ENCODE assay signal across 17 cellular contexts in the genomic region with DNA sequence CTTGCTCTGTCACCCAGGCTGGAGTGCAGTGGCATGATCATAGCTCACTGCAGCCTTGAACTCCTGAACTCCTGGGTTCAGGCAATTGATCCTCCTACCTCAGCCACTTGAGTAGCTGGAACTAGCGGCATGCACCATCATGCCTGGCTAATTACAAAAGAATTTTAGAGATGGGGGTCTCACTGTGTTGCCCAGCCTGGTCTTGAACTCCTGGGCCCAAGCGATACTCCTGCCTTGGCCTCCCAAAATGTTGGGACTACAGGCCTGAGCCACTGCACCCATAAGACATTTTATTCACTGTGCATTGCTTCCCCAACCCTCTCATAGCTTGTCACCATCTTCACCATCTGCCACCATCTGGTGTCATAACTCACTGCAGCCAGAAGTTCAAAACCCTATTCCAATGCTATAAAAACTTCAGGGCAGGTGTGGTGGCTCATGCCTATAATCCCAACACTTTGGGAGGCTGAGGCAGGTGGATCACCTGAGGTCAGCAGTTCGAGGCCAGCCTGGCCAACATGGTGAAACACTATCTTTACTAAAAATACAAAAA.
"Had no signal": no experiment of that assay in that cellular context is flagged by ENCODE, and none has a peak within 500 bp of the region (broad histone marks: within the 10 kb centered on the region; RNA-seq: fewer than 3 reads in every experiment).

No MANE protein-coding gene starts in this region.

- DNase-seq: activated CD4-positive, alpha-beta memory T cell treated with anti-CD3 and anti-CD28 coated beads for 36 hours; activated CD4-positive, alpha-beta T cell treated with anti-CD3 and anti-CD28 coated beads for 36 hours; activated CD8-positive, alpha-beta memory T cell treated with anti-CD3 and anti-CD28 coated beads, Interleukin-2, amount 10 ng/mL, durations not matched to agents 7 days and 5 days; activated naive CD4-positive, alpha-beta T cell treated with anti-CD3 and anti-CD28 coated beads, Interleukin-2, amount 10 ng/mL, durations not matched to agents 7 days and 5 days; activated T-cell treated with anti-CD3 and anti-CD28 coated beads, Interleukin-2, amount 50 U/mL, for 1 hour; erythroblast; heart left ventricle; nephron progenitor cell; occipital lobe; stimulated activated CD4-positive, alpha-beta T cell treated with anti-CD3 and anti-CD28 coated beads, Interleukin-15, amount 100 ng/mL, for 24 hours; stimulated activated CD4-positive, alpha-beta T cell treated with anti-CD3 and anti-CD28 coated beads, Interleukin-4, amount 100 ng/mL, for 1 hour; stimulated activated naive CD4-positive, alpha-beta T cell treated with Interleukin-2 at 50 U/mL for 16 hours; substantia nigra; transverse colon; WERI-Rb-1 had no signal

- H3K27me3 ChIP-seq: gastrocnemius medialis, heart left ventricle, transverse colon, vagina had no signal

- ATAC-seq: activated CD4-positive, alpha-beta T cell treated with anti-CD3 and anti-CD28 coated beads for 36 hours; activated CD8-positive, alpha-beta memory T cell treated with anti-CD3 and anti-CD28 coated beads, Interleukin-2, amount 10 ng/mL, durations not matched to agents 7 days and 5 days; heart left ventricle had no signal

- H3K9me3 ChIP-seq: gastrocnemius medialis, vagina had no signal

- H3K4me3 ChIP-seq: heart left ventricle had no signal

- H3K36me3 ChIP-seq: gastrocnemius medialis, heart left ventricle, transverse colon, vagina, WERI-Rb-1 had no signal

- H3K27ac ChIP-seq: heart left ventricle, vagina, WERI-Rb-1 had no signal
